Comparison of ENCODE assay signal across 6 cellular contexts in the genomic region with DNA sequence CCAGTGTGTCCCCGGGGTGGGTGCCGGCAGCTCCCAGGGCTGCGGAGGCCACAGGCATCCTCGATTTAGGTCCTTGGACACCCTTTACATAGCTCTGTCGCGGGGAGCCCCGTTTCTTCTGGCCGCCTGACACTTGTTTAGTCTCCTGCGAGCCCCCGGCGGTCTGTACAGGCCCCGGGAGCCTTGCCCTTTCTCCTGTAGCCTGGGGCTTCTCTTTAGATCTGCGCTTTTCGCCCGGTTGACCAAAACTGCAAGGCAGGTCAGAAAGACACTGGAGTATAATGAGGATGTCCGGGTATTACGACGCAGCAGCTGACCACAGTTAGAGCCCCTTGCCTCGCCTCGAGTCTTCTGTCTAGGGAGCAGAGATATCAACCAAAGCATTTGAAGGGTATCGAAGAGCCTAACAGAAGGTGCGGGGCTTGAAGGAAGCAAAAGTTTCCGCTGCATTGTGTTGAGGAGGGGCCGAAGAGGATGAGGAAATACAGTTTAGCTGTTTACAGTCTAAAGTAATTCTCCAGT. TPM values are rescaled to one million over a fixed set of nuclear protein-coding genes. Genes with fewer than 3 reads are reported as not detected.
DNase-seq lines count a peak whose midpoint lies in the region; ATAC-seq and TF ChIP-seq lines count a peak whose summit lies in the region.

No MANE protein-coding gene starts in this region.

- ATAC-seq in Panc1 (peak; percentile 42), right cardiac atrium (no peak), upper lobe of left lung (ENCODE audit: low FRiP score in 2 of 2) (no peak), HG02678 (IDR thresholded peaks at IDR 0.05; ENCODE audit: unreplicated experiment) (no peak)

- H3K4me3 ChIP-seq in Panc1 (ENCODE audit: low read depth in 2 of 2, low read length in 2 of 2) (peak overlapping the region; percentile 80 to 89), right cardiac atrium (ENCODE audit: low read length) (peak overlapping the region; percentile 80), upper lobe of left lung (peak overlapping the region; percentile 42 to 71 (median 64))

- H3K36me3 ChIP-seq in Panc1 (ENCODE audit: control insufficient read depth, insufficient read depth, low read length) = peaks cover 15% of the 10 kb centered on the region
- no peaks in the 10 kb centered on the region for H3K36me3 ChIP-seq in upper lobe of left lung

- DNase-seq in NCI-H2227 (lab: John Stamatoyannopoulos, UW; ENCODE audit: unreplicated experiment) (peak; percentile 49), NCI-H2227 treated with DMSO at 0.1 percent for 48 hours (lab: John Stamatoyannopoulos, UW) (no peak), Panc1 (ENCODE audit: low read depth, low spot score) (no peak), right cardiac atrium (peak in 2 of 3 donors; percentile 58 to 64), upper lobe of left lung (peak in 1 of 2 donors; percentile 24)

- under 1% methylated on average over 24 of the region's 24 CpGs for WGBS in right cardiac atrium
- WGBS in upper lobe of left lung, 2 donors = 0 to 42% methylated on average over 1 to 24 of the region's 24 CpGs

- H3K27me3 ChIP-seq in Panc1 (ENCODE audit: control insufficient read depth, insufficient read depth, low read length) (no peaks in the 10 kb centered on the region), right cardiac atrium (ENCODE audit: control insufficient read depth, insufficient read depth) (no peaks in the 10 kb centered on the region), upper lobe of left lung (no peaks in the 10 kb centered on the region)

- H3K4me1 ChIP-seq in Panc1 (ENCODE audit: control insufficient read depth, insufficient read depth, low read length) = peaks cover 25% of the 10 kb centered on the region
- no peaks in the 10 kb centered on the region for H3K4me1 ChIP-seq in right cardiac atrium (ENCODE audit: control insufficient read depth, insufficient read depth, low read length)
- peaks cover 0 to 9% (median 5%) of the 10 kb centered on the region in 4 donors for H3K4me1 ChIP-seq in upper lobe of left lung

- intact Hi-C loops in Panc1 (cut with micrococcal nuclease; ENCODE audit: unreplicated experiment) (no loop called here), right cardiac atrium (cut with DNase I) (no loop called here)

- peak overlapping the region; percentile 93 for H3K27ac ChIP-seq in Panc1 (ENCODE audit: low read length)
- peak overlapping the region; percentile 19 for H3K27ac ChIP-seq in right cardiac atrium (ENCODE audit: low read length)
- peak overlapping the region; percentile 83 to 91 (median 86) for H3K27ac ChIP-seq in upper lobe of left lung

- no peaks in the 10 kb centered on the region for H3K9me3 ChIP-seq in Panc1 (ENCODE audit: control insufficient read depth, insufficient read depth, low read depth, low read length)
- no peaks in the 10 kb centered on the region for H3K9me3 ChIP-seq in right cardiac atrium (ENCODE audit: control insufficient read depth, low read length)
- no peaks in the 10 kb centered on the region for H3K9me3 ChIP-seq in upper lobe of left lung

- CTCF ChIA-PET in Panc1 (lab: Charles Lee) = no interaction called here

- no peak for TF ChIP-seq CTCF in Panc1 (IDR thresholded peaks at IDR 0.05)
- no peak for TF ChIP-seq CTCF in upper lobe of left lung (IDR thresholded peaks at IDR 0.05)

- BruUV-seq in Panc1 (replicated peaks; lab: Mats Ljungman, UMichigan) = TSS peak; percentile 78

- POLR2A ChIA-PET in Panc1 (lab: Charles Lee) = interaction anchor here (1.0 kb wide), 1 partner anchor 45 kb away, joined by 3 read pairs; the partner anchor contains the start of gene FUNDC2

- in situ Hi-C loops in Panc1 (cut with HindIII; ENCODE audit: low pct_unique_long_range_greater_than_20kb, low sequenced_read_pairs) = no loop called here

- no peak for TF ChIP-seq EP300 in upper lobe of left lung (IDR thresholded peaks at IDR 0.05)

- TF ChIP-seq POLR2A in upper lobe of left lung (IDR thresholded peaks at IDR 0.05) = no peak

RNA-seq across cellular contexts. Expression of gene BRCC3, which starts 0.4 kb away (rescaled TPM):
- 37.4 TPM for total RNA-seq in Panc1 (2021; ENCODE audit: unreplicated experiment)
- polyA plus RNA-seq in Panc1 (2012; ENCODE audit: insufficient read length) = 25.0 TPM
- total RNA-seq in right cardiac atrium = 10 to 100 TPM; 11.7 to 15.0 (median 13.7) TPM
- 6.3 TPM for polyA plus RNA-seq in right cardiac atrium
- total RNA-seq in upper lobe of left lung = 10 to 100 TPM; 11.6 to 21.0 (median 16.1) TPM

RNA-seq across cellular contexts. Expression of gene CMC4, which starts 0.8 kb away (rescaled TPM):
- 13.0 TPM for total RNA-seq in Panc1 (2021; ENCODE audit: unreplicated experiment)
- 9.4 TPM for polyA plus RNA-seq in Panc1 (2012; ENCODE audit: insufficient read length)
- 10 to 100 TPM; 18.8 to 24.0 (median 21.0) TPM for total RNA-seq in right cardiac atrium
- polyA plus RNA-seq in right cardiac atrium = 56.3 TPM
- total RNA-seq in upper lobe of left lung = 10 to 100 TPM in 2 of 6 donors, 1 to 10 TPM in 4; 4.4 to 14.9 (median 7.8) TPM

RNA-seq across cellular contexts. Expression of gene MTCP1, which starts 0.8 kb away (rescaled TPM):
- total RNA-seq in Panc1 (2021; ENCODE audit: unreplicated experiment) (49.5 TPM), right cardiac atrium (10 to 100 TPM; 46.1 to 61.0 (median 57.6) TPM), upper lobe of left lung (10 to 100 TPM in 2 of 6 donors, 1 to 10 TPM in 4; 3.4 to 12.3 (median 8.0) TPM)
- polyA plus RNA-seq in Panc1 (2012; ENCODE audit: insufficient read length) = 19.9 TPM
- 95.3 TPM for polyA plus RNA-seq in right cardiac atrium

RNA-seq across cellular contexts. Expression of gene FUNDC2, which starts 45.1 kb away (rescaled TPM):
- total RNA-seq in Panc1 (2021; ENCODE audit: unreplicated experiment) (68.8 TPM), right cardiac atrium (100 to 1,000 TPM; 262 to 345 (median 281) TPM), upper lobe of left lung (10 to 100 TPM; 18.3 to 93.9 (median 50.2) TPM)
- 42.6 TPM for polyA plus RNA-seq in Panc1 (2012; ENCODE audit: insufficient read length)
- 384 TPM for polyA plus RNA-seq in right cardiac atrium

RNA-seq across cellular contexts. Expression of gene F8, which starts 49.2 kb away (rescaled TPM):
- total RNA-seq in Panc1 (2021; ENCODE audit: unreplicated experiment) (12.4 TPM), right cardiac atrium (10 to 100 TPM; 34.7 to 98.8 (median 56.3) TPM), upper lobe of left lung (10 to 100 TPM in 5 of 6 donors, 1 to 10 TPM in 1; 4.3 to 47.1 (median 21.7) TPM)
- polyA plus RNA-seq in Panc1 (2012; ENCODE audit: insufficient read length) = 11.2 TPM
- polyA plus RNA-seq in right cardiac atrium = 72.9 TPM

Comparison
In these comparisons a context has a peak if more than half of its experiments do, and no peak if none do; other contexts are left out.
1. DNase-seq: peak in NCI-H2227 (single experiment) and right cardiac atrium (2 of 3); none in NCI-H2227 treated with DMSO at 0.1 percent for 48 hours (single experiment) and Panc1 (single experiment).
2. H3K27ac ChIP-seq: peak in every context shown above with its lines; median percentile 93 in Panc1; 86 in upper lobe of left lung; 19 in right cardiac atrium.
3. Peak in every context shown above with its lines, with median percentiles within 50 percentile points of each other: H3K4me3 ChIP-seq.